In the genomic region with DNA sequence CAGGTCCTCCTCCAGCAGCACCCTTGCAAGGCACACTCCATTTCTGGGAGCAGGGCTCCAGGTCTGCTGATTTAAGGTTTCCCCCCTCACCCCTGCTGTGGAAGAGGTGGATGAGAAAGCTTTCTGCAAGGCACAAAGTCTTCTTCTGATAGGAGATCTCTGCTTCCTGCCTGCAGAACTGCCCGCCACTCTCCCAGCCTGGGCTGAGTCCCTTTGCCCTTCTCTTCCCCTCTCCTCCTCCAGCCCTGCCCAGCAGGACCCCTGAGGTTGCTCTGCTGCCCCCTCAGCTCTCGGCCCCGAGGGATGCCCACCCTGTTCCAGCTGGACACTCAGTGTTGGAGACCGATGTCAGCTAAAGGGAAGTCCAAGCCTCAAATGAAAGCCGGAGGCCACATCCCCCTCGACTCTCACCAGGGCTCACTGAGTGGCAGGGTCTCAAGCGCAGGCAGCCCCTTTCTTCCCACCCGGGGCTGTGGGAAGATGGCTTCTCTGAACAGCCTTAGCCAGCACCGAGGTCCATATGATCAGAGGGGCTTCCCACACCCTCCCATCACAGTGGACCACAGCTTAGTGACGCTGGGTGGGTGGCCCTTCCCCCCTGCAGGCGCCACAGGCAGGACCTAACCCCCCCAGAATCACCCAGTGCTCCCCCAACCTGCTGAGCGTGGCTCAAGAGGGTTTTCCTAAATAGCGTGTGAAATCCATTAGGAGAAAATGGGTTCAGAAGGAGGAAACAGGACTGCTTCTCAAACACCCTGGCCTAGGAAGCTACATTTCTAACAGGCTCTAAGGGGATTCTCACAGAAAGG, we compare ENCODE assay signal across 1 cellular context.
TF ChIP-seq lines count a peak whose summit lies in the region.

No MANE protein-coding gene starts in this region.

TF ChIP-seq in H1, 55 proteins besides CTCF, POLR2A, EP300 and RAD21:
- TF ChIP-seq KDM1A (IDR thresholded peaks at IDR 0.05; ENCODE audit: borderline replicate concordance, low read length) (no peak), PHF8 (conservative IDR thresholded peaks at IDR 0.05; ENCODE audit: low read depth, low read length) (no peak), SIRT6 (IDR thresholded peaks at IDR 0.05; ENCODE audit: low read length) (no peak), CREB1 (IDR thresholded peaks at IDR 0.05) (no peak), TAF1 (IDR thresholded peaks at IDR 0.05; ENCODE audit: low read depth, low read length) (no peak), BRCA1 (IDR thresholded peaks at IDR 0.05; ENCODE audit: low read depth, low read length) (no peak), SIX5 (IDR thresholded peaks at IDR 0.05; ENCODE audit: low read depth, low read length) (no peak), USF2 (IDR thresholded peaks at IDR 0.05; ENCODE audit: low read length) (no peak), ASH2L (IDR thresholded peaks at IDR 0.05; ENCODE audit: low read length) (no peak), CEBPB (IDR thresholded peaks at IDR 0.05; ENCODE audit: low read depth, low read length) (no peak)
- TF ChIP-seq, protein P1, sequence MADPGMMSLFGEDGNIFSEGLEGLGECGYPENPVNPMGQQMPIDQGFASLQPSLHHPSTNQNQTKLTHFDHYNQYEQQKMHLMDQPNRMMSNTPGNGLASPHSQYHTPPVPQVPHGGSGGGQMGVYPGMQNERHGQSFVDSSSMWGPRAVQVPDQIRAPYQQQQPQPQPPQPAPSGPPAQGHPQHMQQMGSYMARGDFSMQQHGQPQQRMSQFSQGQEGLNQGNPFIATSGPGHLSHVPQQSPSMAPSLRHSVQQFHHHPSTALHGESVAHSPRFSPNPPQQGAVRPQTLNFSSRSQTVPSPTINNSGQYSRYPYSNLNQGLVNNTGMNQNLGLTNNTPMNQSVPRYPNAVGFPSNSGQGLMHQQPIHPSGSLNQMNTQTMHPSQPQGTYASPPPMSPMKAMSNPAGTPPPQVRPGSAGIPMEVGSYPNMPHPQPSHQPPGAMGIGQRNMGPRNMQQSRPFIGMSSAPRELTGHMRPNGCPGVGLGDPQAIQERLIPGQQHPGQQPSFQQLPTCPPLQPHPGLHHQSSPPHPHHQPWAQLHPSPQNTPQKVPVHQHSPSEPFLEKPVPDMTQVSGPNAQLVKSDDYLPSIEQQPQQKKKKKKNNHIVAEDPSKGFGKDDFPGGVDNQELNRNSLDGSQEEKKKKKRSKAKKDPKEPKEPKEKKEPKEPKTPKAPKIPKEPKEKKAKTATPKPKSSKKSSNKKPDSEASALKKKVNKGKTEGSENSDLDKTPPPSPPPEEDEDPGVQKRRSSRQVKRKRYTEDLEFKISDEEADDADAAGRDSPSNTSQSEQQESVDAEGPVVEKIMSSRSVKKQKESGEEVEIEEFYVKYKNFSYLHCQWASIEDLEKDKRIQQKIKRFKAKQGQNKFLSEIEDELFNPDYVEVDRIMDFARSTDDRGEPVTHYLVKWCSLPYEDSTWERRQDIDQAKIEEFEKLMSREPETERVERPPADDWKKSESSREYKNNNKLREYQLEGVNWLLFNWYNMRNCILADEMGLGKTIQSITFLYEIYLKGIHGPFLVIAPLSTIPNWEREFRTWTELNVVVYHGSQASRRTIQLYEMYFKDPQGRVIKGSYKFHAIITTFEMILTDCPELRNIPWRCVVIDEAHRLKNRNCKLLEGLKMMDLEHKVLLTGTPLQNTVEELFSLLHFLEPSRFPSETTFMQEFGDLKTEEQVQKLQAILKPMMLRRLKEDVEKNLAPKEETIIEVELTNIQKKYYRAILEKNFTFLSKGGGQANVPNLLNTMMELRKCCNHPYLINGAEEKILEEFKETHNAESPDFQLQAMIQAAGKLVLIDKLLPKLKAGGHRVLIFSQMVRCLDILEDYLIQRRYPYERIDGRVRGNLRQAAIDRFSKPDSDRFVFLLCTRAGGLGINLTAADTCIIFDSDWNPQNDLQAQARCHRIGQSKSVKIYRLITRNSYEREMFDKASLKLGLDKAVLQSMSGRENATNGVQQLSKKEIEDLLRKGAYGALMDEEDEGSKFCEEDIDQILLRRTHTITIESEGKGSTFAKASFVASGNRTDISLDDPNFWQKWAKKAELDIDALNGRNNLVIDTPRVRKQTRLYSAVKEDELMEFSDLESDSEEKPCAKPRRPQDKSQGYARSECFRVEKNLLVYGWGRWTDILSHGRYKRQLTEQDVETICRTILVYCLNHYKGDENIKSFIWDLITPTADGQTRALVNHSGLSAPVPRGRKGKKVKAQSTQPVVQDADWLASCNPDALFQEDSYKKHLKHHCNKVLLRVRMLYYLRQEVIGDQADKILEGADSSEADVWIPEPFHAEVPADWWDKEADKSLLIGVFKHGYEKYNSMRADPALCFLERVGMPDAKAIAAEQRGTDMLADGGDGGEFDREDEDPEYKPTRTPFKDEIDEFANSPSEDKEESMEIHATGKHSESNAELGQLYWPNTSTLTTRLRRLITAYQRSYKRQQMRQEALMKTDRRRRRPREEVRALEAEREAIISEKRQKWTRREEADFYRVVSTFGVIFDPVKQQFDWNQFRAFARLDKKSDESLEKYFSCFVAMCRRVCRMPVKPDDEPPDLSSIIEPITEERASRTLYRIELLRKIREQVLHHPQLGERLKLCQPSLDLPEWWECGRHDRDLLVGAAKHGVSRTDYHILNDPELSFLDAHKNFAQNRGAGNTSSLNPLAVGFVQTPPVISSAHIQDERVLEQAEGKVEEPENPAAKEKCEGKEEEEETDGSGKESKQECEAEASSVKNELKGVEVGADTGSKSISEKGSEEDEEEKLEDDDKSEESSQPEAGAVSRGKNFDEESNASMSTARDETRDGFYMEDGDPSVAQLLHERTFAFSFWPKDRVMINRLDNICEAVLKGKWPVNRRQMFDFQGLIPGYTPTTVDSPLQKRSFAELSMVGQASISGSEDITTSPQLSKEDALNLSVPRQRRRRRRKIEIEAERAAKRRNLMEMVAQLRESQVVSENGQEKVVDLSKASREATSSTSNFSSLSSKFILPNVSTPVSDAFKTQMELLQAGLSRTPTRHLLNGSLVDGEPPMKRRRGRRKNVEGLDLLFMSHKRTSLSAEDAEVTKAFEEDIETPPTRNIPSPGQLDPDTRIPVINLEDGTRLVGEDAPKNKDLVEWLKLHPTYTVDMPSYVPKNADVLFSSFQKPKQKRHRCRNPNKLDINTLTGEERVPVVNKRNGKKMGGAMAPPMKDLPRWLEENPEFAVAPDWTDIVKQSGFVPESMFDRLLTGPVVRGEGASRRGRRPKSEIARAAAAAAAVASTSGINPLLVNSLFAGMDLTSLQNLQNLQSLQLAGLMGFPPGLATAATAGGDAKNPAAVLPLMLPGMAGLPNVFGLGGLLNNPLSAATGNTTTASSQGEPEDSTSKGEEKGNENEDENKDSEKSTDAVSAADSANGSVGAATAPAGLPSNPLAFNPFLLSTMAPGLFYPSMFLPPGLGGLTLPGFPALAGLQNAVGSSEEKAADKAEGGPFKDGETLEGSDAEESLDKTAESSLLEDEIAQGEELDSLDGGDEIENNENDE (IDR thresholded peaks at IDR 0.05; ENCODE audit: insufficient replicate concordance, low read length) = no peak
TF ChIP-seq in H1: peak in this region for 0.
